In the genomic region with DNA sequence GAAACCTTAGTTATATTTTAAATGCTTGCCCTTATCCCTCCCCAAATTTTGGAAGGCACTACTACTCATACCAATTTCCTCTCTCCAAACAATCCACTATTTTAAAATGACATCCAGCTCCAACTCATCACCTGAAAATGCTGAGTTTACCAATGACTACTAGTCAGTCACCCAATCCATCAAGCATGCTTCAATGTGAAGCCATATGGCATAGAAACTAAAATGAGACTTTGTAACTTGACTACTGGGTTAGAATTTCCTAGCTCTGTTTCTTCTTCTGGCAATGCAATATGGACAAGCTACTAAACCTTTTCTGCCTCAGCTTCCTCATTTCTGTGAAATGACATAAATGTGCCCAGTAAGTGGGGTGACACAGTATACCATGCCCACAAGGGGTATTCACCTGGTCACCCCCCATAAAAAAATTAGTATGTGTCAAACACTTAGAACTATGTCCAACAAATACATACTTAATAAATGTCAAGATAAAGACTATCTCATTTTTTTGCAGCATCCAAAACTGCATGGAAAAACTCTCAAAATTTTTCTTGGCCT, we compare ENCODE assay signal across 16 cellular contexts. TPM values are rescaled to one million over a fixed set of nuclear protein-coding genes. Genes with fewer than 3 reads are reported as not detected.
A peak's percentile ranks its signal among the peaks of the same experiment; 100 is the strongest.
DNase-seq lines count a peak whose midpoint lies in the region; ATAC-seq and TF ChIP-seq lines count a peak whose summit lies in the region.
"Had no signal": no experiment of that assay in that cellular context is flagged by ENCODE, and none has a peak within 500 bp of the region (broad histone marks: within the 10 kb centered on the region; RNA-seq: fewer than 3 reads in every experiment).

No MANE protein-coding gene starts in this region.

- no peaks in the 10 kb centered on the region for H4K20me1 ChIP-seq in H9 (ENCODE audit: control insufficient read depth, insufficient read depth, insufficient read length)

- H2BK5ac ChIP-seq in H9 (ENCODE audit: insufficient read length, low read length): no peak overlapping the region

- H2BK20ac ChIP-seq in H9 (ENCODE audit: low read depth, low read length, poor library complexity, severe bottlenecking): no peak overlapping the region

- H3K9me3 Mint-ChIP-seq in H9: no peaks in the 10 kb centered on the region
- no peaks in the 10 kb centered on the region for H3K9me3 Mint-ChIP-seq in activated T-helper 17 cell treated with anti-CD3 and anti-CD28 coated beads, Interleukin-2, amount 50 U/mL, for 72 hours
- peaks cover 0 to 2% (median 0%) of the 10 kb centered on the region in 11 donors for H3K9me3 Mint-ChIP-seq in naive thymus-derived CD4-positive, alpha-beta T cell

- H4K91ac ChIP-seq in H9 (ENCODE audit: insufficient read length, low read depth, low read length): no peak overlapping the region

- no peak overlapping the region for H3K23ac ChIP-seq in H9 (ENCODE audit: insufficient read length, low read depth, low read length)

- no peak overlapping the region for H3K4me3 Mint-ChIP-seq in H9
- peak overlapping the region; percentile 1 for H3K4me3 Mint-ChIP-seq in activated T-helper 17 cell treated with anti-CD3 and anti-CD28 coated beads, Interleukin-2, amount 50 U/mL, for 72 hours
- no peak overlapping the region for H3K4me3 Mint-ChIP-seq in naive thymus-derived CD4-positive, alpha-beta T cell

- peak; percentile 48 for DNase-seq in DMS 273 (lab: John Stamatoyannopoulos, UW; ENCODE audit: unreplicated experiment)
- DNase-seq in DMS 273 treated with DMSO at 0.1 percent for 48 hours (lab: John Stamatoyannopoulos, UW): no peak
- no peak for DNase-seq in H9
- no peak for DNase-seq in naive thymus-derived CD4-positive, alpha-beta T cell
- no peak for DNase-seq in stimulated activated CD4-positive, alpha-beta T cell treated with anti-CD3 and anti-CD28 coated beads, Interleukin-4, amount 100 ng/mL, for 4 hours
- DNase-seq: activated CD4-positive, CD25-positive, alpha-beta regulatory T cell; activated gamma-delta T cell; COR-L47; NCI-H2029 treated with DMSO at 0.1 percent for 48 hours; SJCRH30; tibial artery had no signal

- H2BK15ac ChIP-seq in H9 (ENCODE audit: low read depth, low read length): no peak overlapping the region

- H3K36me3 ChIP-seq in naive thymus-derived CD4-positive, alpha-beta T cell (ENCODE audit: control insufficient read depth in 2 of 3, insufficient read depth in 3 of 3, low read length in 3 of 3): peaks cover 19 to 43% (median 24%) of the 10 kb centered on the region in 3 experiments

- no peak overlapping the region for H3K14ac ChIP-seq in H9 (ENCODE audit: insufficient read depth, low read length)

- no peak overlapping the region for H4K8ac ChIP-seq in H9 (replicated peaks; ENCODE audit: insufficient read length, low read depth, low read length)

- no peak overlapping the region for H3T11ph ChIP-seq in H9 (ENCODE audit: low read length)

- H3K27me3 ChIP-seq in H9 (ENCODE audit: insufficient read depth, low read length): no peaks in the 10 kb centered on the region
- no peaks in the 10 kb centered on the region for H3K27me3 ChIP-seq in naive thymus-derived CD4-positive, alpha-beta T cell (ENCODE audit: control insufficient read depth in 2 of 2, insufficient read depth in 2 of 2, low read length in 2 of 2)
- H3K27me3 ChIP-seq: SJCRH30, tibial artery had no signal

- no peak overlapping the region for H3K4me2 ChIP-seq in H9 (ENCODE audit: insufficient read depth, insufficient read length, low read length)

- no peak overlapping the region for H3K56ac ChIP-seq in H9 (ENCODE audit: insufficient read length, low read depth, low read length)

- H2AK5ac ChIP-seq in H9 (ENCODE audit: insufficient read length, low read length): no peak overlapping the region

- H3K18ac ChIP-seq in H9 (ENCODE audit: insufficient read length, low read depth, low read length): no peak overlapping the region

- H3K27ac ChIP-seq in H9 (ENCODE audit: insufficient read length, low read depth, low read length): no peak overlapping the region
- no peak overlapping the region for H3K27ac ChIP-seq in naive thymus-derived CD4-positive, alpha-beta T cell (ENCODE audit: low read depth, low read length)
- H3K27ac ChIP-seq: 22Rv1, SJCRH30, tibial artery had no signal

- no peak overlapping the region for H4K5ac ChIP-seq in H9 (ENCODE audit: insufficient read length, low read depth, low read length)

- H3K27ac Mint-ChIP-seq in H9: peak overlapping the region in 2 of 3 experiments; percentile 0 to 11; a peak in 4 of 7 replicates
- H3K27ac Mint-ChIP-seq in activated T-helper 17 cell treated with anti-CD3 and anti-CD28 coated beads, Interleukin-2, amount 50 U/mL, for 72 hours: peak overlapping the region; percentile 30
- H3K27ac Mint-ChIP-seq in naive thymus-derived CD4-positive, alpha-beta T cell: peak overlapping the region; percentile 9 to 79 (median 40)

- intact Hi-C loops in naive thymus-derived CD4-positive, alpha-beta T cell (cut with micrococcal nuclease): no loop called here

- POLR2A ChIA-PET in naive thymus-derived CD4-positive, alpha-beta T cell (lab: Charles Lee): interaction anchor here (0.9 to 1.4 kb wide), 2 partner anchors 8 to 10 kb away, joined by 3 to 4 read pairs; no protein-coding TSS in a partner anchor

- CTCF ChIA-PET in naive thymus-derived CD4-positive, alpha-beta T cell (lab: Charles Lee): interaction anchor here (0.6 to 0.7 kb wide), 3 partner anchors 25 to 247 kb away, joined by 3 to 5 read pairs (median 5); no protein-coding TSS in a partner anchor

- H3K4ac ChIP-seq in H9 (ENCODE audit: low read depth, low read length): no peak overlapping the region

- H3K4me3 ChIP-seq in naive thymus-derived CD4-positive, alpha-beta T cell (ENCODE audit: low read length): no peak overlapping the region
- H3K4me3 ChIP-seq: lung, SJCRH30, tibial artery had no signal

- no peaks in the 10 kb centered on the region for H3K79me1 ChIP-seq in H9 (ENCODE audit: insufficient read depth, low read depth, low read length, poor library complexity, severe bottlenecking)

- no peak overlapping the region for H2BK120ac ChIP-seq in H9 (ENCODE audit: low read depth, low read length, poor library complexity, severe bottlenecking)

- peaks cover 7 to 9% of the 10 kb centered on the region in 2 experiments; a peak in 2 of 4 replicates for H3K4me1 Mint-ChIP-seq in H9
- peaks cover 26% of the 10 kb centered on the region for H3K4me1 Mint-ChIP-seq in activated T-helper 17 cell treated with anti-CD3 and anti-CD28 coated beads, Interleukin-2, amount 50 U/mL, for 72 hours
- H3K4me1 Mint-ChIP-seq in naive thymus-derived CD4-positive, alpha-beta T cell: peaks cover 24 to 58% (median 48%) of the 10 kb centered on the region in 7 donors

- ATAC-seq in activated T-helper 17 cell treated with anti-CD3 and anti-CD28 coated beads, Interleukin-2, amount 50 U/mL, for 72 hours (replicated peaks): no peak
- ATAC-seq in naive thymus-derived CD4-positive, alpha-beta T cell: no peak
- no peak for ATAC-seq in GM18498 (IDR thresholded peaks at IDR 0.05; ENCODE audit: unreplicated experiment)
- ATAC-seq in GM21423 (IDR thresholded peaks at IDR 0.05; ENCODE audit: unreplicated experiment): no peak

- H3K36me3 Mint-ChIP-seq in H9 (ENCODE audit: insufficient read depth in 1 of 3, low read depth in 3 of 3): peaks cover 39 to 72% (median 70%) of the 10 kb centered on the region in 3 experiments
- peaks cover 100% of the 10 kb centered on the region for H3K36me3 Mint-ChIP-seq in activated T-helper 17 cell treated with anti-CD3 and anti-CD28 coated beads, Interleukin-2, amount 50 U/mL, for 72 hours (ENCODE audit: low read depth)
- H3K36me3 Mint-ChIP-seq in naive thymus-derived CD4-positive, alpha-beta T cell: peaks cover 6 to 48% (median 42%) of the 10 kb centered on the region in 5 donors

- no peak for TF ChIP-seq CTCF in H9 (conservative IDR thresholded peaks at IDR 0.05)

- no peaks in the 10 kb centered on the region for H3K4me1 ChIP-seq in H9 (ENCODE audit: insufficient read depth, low read length)
- peaks cover 0 to 17% of the 10 kb centered on the region in 2 donors for H3K4me1 ChIP-seq in naive thymus-derived CD4-positive, alpha-beta T cell (ENCODE audit: control insufficient read depth in 2 of 2, insufficient read depth in 2 of 2, low read length in 2 of 2)

- H3K9me3 ChIP-seq in H9 (ENCODE audit: control insufficient read depth, low read depth, low read length): no peaks in the 10 kb centered on the region
- no peaks in the 10 kb centered on the region for H3K9me3 ChIP-seq in naive thymus-derived CD4-positive, alpha-beta T cell (ENCODE audit: control insufficient read depth in 2 of 3, low read length in 3 of 3)
- H3K9me3 ChIP-seq: SJCRH30, tibial artery had no signal

- no peaks in the 10 kb centered on the region for H3K27me3 Mint-ChIP-seq in H9 (ENCODE audit: low read depth)
- no peaks in the 10 kb centered on the region for H3K27me3 Mint-ChIP-seq in activated T-helper 17 cell treated with anti-CD3 and anti-CD28 coated beads, Interleukin-2, amount 50 U/mL, for 72 hours
- H3K27me3 Mint-ChIP-seq in naive thymus-derived CD4-positive, alpha-beta T cell: no peaks in the 10 kb centered on the region

- no peak overlapping the region for H3K9ac ChIP-seq in H9 (ENCODE audit: extremely low read depth, insufficient read length, low read length)

- no peak overlapping the region for H2BK12ac ChIP-seq in H9 (ENCODE audit: insufficient read length, low read depth, low read length)

- no peaks in the 10 kb centered on the region for H3K23me2 ChIP-seq in H9 (ENCODE audit: insufficient read length, low read depth, low read length, poor library complexity, severe bottlenecking)

- H2AFZ ChIP-seq in H9 (ENCODE audit: low read length): no peak overlapping the region

- peaks cover 19% of the 10 kb centered on the region; the same call in 1 of the 2 replicates for H3K79me2 ChIP-seq in H9 (ENCODE audit: insufficient read depth, low read length)

RNA-seq across cellular contexts. Expression of gene STPG4, which starts 10.0 kb away (rescaled TPM):
- 0.13 and 0.42 TPM in 2 replicates for total RNA-seq in H9 (2021)
- total RNA-seq in activated T-helper 17 cell treated with anti-CD3 and anti-CD28 coated beads, Interleukin-2, amount 50 U/mL, for 72 hours: under 1 TPM; 0.19 to 0.50 TPM
- total RNA-seq in naive thymus-derived CD4-positive, alpha-beta T cell: under 1 TPM in 3 of 5 experiments, not detected in 2; 0.24 to 0.95 (median 0.73) TPM
- polyA plus RNA-seq in naive thymus-derived CD4-positive, alpha-beta T cell: not detected

RNA-seq across cellular contexts. Expression of gene CALM2, which starts 11.2 kb away (rescaled TPM):
- total RNA-seq in H9 (2021): 462 and 466 TPM in 2 replicates
- total RNA-seq in activated T-helper 17 cell treated with anti-CD3 and anti-CD28 coated beads, Interleukin-2, amount 50 U/mL, for 72 hours: 100 to 1,000 TPM; 243 to 348 TPM
- total RNA-seq in naive thymus-derived CD4-positive, alpha-beta T cell: 100 to 1,000 TPM; 172 to 342 (median 235) TPM
- polyA plus RNA-seq in naive thymus-derived CD4-positive, alpha-beta T cell: 100 to 1,000 TPM; 665 to 824 TPM
